8 cellular contexts compared by ENCODE assay signal in genomic region chr7:98202367-98203195, GRCh38. TPM values are rescaled to one million over a fixed set of nuclear protein-coding genes. Genes with fewer than 3 reads are reported as not detected.
DNase-seq lines count a peak whose midpoint lies in the region; ATAC-seq and TF ChIP-seq lines count a peak whose summit lies in the region.

No MANE protein-coding gene starts in this region.

- H3K9me3 ChIP-seq in CD8-positive, alpha-beta memory T cell (ENCODE audit: low read length), result no peaks in the 10 kb centered on the region
- H3K9me3 ChIP-seq in Karpas-422 (ENCODE audit: low read length) (no peaks in the 10 kb centered on the region), left ventricle myocardium inferior (replicated peaks) (peaks cover 7% of the 10 kb centered on the region)

- H3K9ac ChIP-seq in Karpas-422 (ENCODE audit: low read length), result peak overlapping the region; percentile 49

- no peaks in the 10 kb centered on the region for H3K27me3 ChIP-seq in CD8-positive, alpha-beta memory T cell (ENCODE audit: insufficient read depth, low read length, poor library complexity, severe bottlenecking)
- H3K27me3 ChIP-seq in Karpas-422 (ENCODE audit: low read length), result no peaks in the 10 kb centered on the region; the same call in 1 of the 2 replicates
- H3K27me3 ChIP-seq in left ventricle myocardium inferior (ENCODE audit: low read depth), result no peaks in the 10 kb centered on the region

- H3K36me3 Mint-ChIP-seq in CD8-positive, alpha-beta memory T cell, result peaks cover 25 to 48% (median 25%) of the 10 kb centered on the region in 3 donors

- no peaks in the 10 kb centered on the region for H3K27me3 Mint-ChIP-seq in CD8-positive, alpha-beta memory T cell

- H3K4me3 Mint-ChIP-seq in CD8-positive, alpha-beta memory T cell, result peak overlapping the region; percentile 26 to 88 (median 76)

- peak overlapping the region; percentile 75 for H3K4me2 ChIP-seq in Karpas-422 (ENCODE audit: low read depth, low read length, poor library complexity, severe bottlenecking)

- peak overlapping the region; percentile 29 to 98 (median 80) for H3K27ac Mint-ChIP-seq in CD8-positive, alpha-beta memory T cell

- peaks cover 59% of the 10 kb centered on the region for H4K20me1 ChIP-seq in Karpas-422 (ENCODE audit: insufficient read depth, low read depth, low read length)

- peak; percentile 17 to 87 (median 68) for DNase-seq in CD8-positive, alpha-beta memory T cell
- peak; percentile 93 for DNase-seq in Karpas-422
- peak; percentile 33 for DNase-seq in activated CD8-positive, alpha-beta memory T cell treated with anti-CD3 and anti-CD28 coated beads, Interleukin-2, amount 50 U/mL, for 1 hour (ENCODE audit: extremely low read depth)
- DNase-seq in renal cortical epithelial cell (ENCODE audit: low read depth), result peak; percentile 7
- no peak for DNase-seq in G401 (ENCODE audit: low spot score)
- DNase-seq in left ventricle myocardium inferior, result no peak
- no peak for DNase-seq in NCI-H1092 treated with DMSO at 0.1 percent for 48 hours (lab: John Stamatoyannopoulos, UW)

- H3K9me3 Mint-ChIP-seq in CD8-positive, alpha-beta memory T cell, result peaks cover 0 to 6% (median 0%) of the 10 kb centered on the region in 5 donors

- POLR2A ChIA-PET in CD8-positive, alpha-beta memory T cell (lab: Charles Lee), result interaction anchor here (0.5 to 1.5 kb wide), 6 partner anchors 9 to 699 kb away, joined by 3 to 5 read pairs (median 3); partner anchors contain the start of gene BHLHA15

- intact Hi-C loops in left ventricle myocardium inferior (cut with micrococcal nuclease), result no loop called here

- CTCF ChIA-PET in CD8-positive, alpha-beta memory T cell (lab: Charles Lee), result interaction anchor here (1.1 to 2.5 kb wide), 5 partner anchors 9 to 181 kb away, joined by 3 to 13 read pairs (median 6); partner anchors contain the start of gene BHLHA15

- ATAC-seq in GM21528 (IDR thresholded peaks at IDR 0.05; ENCODE audit: low FRiP score, unreplicated experiment), result peak; percentile 93

- H3K79me2 ChIP-seq in Karpas-422 (ENCODE audit: low read length), result no peaks in the 10 kb centered on the region

- no peaks in the 10 kb centered on the region for H3K9me2 ChIP-seq in Karpas-422 (replicated peaks; ENCODE audit: insufficient read depth, low read length)

- no peak overlapping the region for H2AFZ ChIP-seq in Karpas-422 (ENCODE audit: low read length)

- in situ Hi-C loops in G401 (cut with HindIII; ENCODE audit: low sequenced_read_pairs), result no loop called here

- peaks cover 50% of the 10 kb centered on the region for H3K4me1 ChIP-seq in CD8-positive, alpha-beta memory T cell (ENCODE audit: insufficient read depth, low read length)
- H3K4me1 ChIP-seq in Karpas-422 (ENCODE audit: low read length) (peaks cover 47% of the 10 kb centered on the region), left ventricle myocardium inferior (no peaks in the 10 kb centered on the region)

- H3K4me1 Mint-ChIP-seq in CD8-positive, alpha-beta memory T cell, result peaks cover 36 to 61% (median 38%) of the 10 kb centered on the region in 3 donors

- H3K27ac ChIP-seq in CD8-positive, alpha-beta memory T cell (ENCODE audit: low read depth, low read length), result no peak overlapping the region
- H3K27ac ChIP-seq in Karpas-422 (ENCODE audit: low read length) (peak overlapping the region; percentile 25; the same call in 1 of the 2 replicates), left ventricle myocardium inferior (replicated peaks) (no peak overlapping the region)

- no peak for TF ChIP-seq CTCF in left ventricle myocardium inferior (IDR thresholded peaks at IDR 0.05; ENCODE audit: borderline replicate concordance)

- peaks cover 23% of the 10 kb centered on the region for H3K36me3 ChIP-seq in CD8-positive, alpha-beta memory T cell (ENCODE audit: insufficient read depth, low read length)
- H3K36me3 ChIP-seq in Karpas-422 (ENCODE audit: insufficient read depth, low read length), result no peaks in the 10 kb centered on the region
- H3K36me3 ChIP-seq in left ventricle myocardium inferior, result peaks cover 68% of the 10 kb centered on the region

- H3K4me3 ChIP-seq in CD8-positive, alpha-beta memory T cell (ENCODE audit: low read length), result peak overlapping the region; percentile 24
- H3K4me3 ChIP-seq in Karpas-422 (ENCODE audit: low read length), result peak overlapping the region; percentile 42
- H3K4me3 ChIP-seq in left ventricle myocardium inferior, result no peak overlapping the region

RNA-seq across cellular contexts. Expression of gene BHLHA15, which starts 8.7 kb away (rescaled TPM):
- total RNA-seq in CD8-positive, alpha-beta memory T cell, result not detected
- not detected for polyA plus RNA-seq in CD8-positive, alpha-beta memory T cell
- not detected in 2 replicates for total RNA-seq in Karpas-422 (2014; rRNA removed; shearing (Covaris generic); ENCODE audit: low replicate concordance)
- total RNA-seq in renal cortical epithelial cell, result 0.94 and 1.0 TPM in 2 replicates
- total RNA-seq in G401 (2014; rRNA removed; shearing (Covaris generic)), result 0.37 TPM in 1 of 2 replicates, not detected in the other
- not detected for total RNA-seq in left ventricle myocardium inferior

RNA-seq across cellular contexts. Expression of gene TECPR1, which starts 49.5 kb away (rescaled TPM):
- total RNA-seq in CD8-positive, alpha-beta memory T cell, result 10 to 100 TPM; 33.7 to 34.2 TPM
- polyA plus RNA-seq in CD8-positive, alpha-beta memory T cell, result 22.7 TPM
- 28.4 and 30.7 TPM in 2 replicates for total RNA-seq in Karpas-422 (2014; rRNA removed; shearing (Covaris generic); ENCODE audit: low replicate concordance)
- total RNA-seq in renal cortical epithelial cell (19.6 and 22.0 TPM in 2 replicates), left ventricle myocardium inferior (17.3 TPM)
- 13.6 and 53.5 TPM in 2 replicates for total RNA-seq in G401 (2014; rRNA removed; shearing (Covaris generic))

Comparison
In these comparisons a context has a peak if more than half of its experiments do, and no peak if none do; other contexts are left out.
1. DNase-seq: peak in CD8-positive, alpha-beta memory T cell (5 of 5), Karpas-422 (single experiment), activated CD8-positive, alpha-beta memory T cell treated with anti-CD3 and anti-CD28 coated beads, Interleukin-2, amount 50 U/mL, for 1 hour (single experiment) and renal cortical epithelial cell (single experiment); none in G401 (single experiment), left ventricle myocardium inferior (single experiment) and NCI-H1092 treated with DMSO at 0.1 percent for 48 hours (single experiment).